Comparison of ENCODE assay signal across 19 cellular contexts in the genomic region with DNA sequence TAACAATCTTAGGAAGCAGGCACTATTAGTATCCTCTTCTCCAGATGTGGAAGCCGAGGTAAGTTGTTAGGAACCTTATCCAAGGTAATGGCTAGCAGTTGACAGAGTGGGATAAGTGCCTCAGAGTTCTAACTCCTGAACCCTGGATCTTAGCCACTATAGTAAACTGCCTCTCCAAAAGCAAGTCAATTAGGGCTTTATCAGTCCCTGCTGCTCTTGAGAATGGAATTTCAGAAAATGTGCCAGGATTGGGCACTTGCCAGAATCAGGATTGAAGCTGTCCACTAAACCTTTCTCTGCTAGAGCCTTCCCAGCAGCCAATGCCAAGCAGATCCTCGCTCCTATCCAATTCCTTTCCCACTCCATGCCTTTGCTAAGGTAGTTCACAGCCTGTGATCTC.
"Had no signal": no experiment of that assay in that cellular context is flagged by ENCODE, and none has a peak within 500 bp of the region (broad histone marks: within the 10 kb centered on the region; RNA-seq: fewer than 3 reads in every experiment).

No MANE protein-coding gene starts in this region.

- H3K4me3 ChIP-seq: ovary, prostate gland, tibial artery had no signal

- H3K9me3 ChIP-seq: neutrophil, ovary, prostate gland, tibial artery had no signal

- H3K4me3 Mint-ChIP-seq: activated CD4-positive, alpha-beta memory T cell treated with anti-CD3 and anti-CD28 coated beads for 36 hours; activated naive CD4-positive, alpha-beta T cell treated with anti-CD3 and anti-CD28 coated beads, Interleukin-2, amount 10 ng/mL, durations not matched to agents 7 days and 5 days; brain; memory B cell; nephron had no signal

- H3K27me3 ChIP-seq: neutrophil, ovary, tibial artery had no signal

- H3K9me3 Mint-ChIP-seq: nephron had no signal

- ATAC-seq: left lobe of liver; stimulated activated naive CD8-positive, alpha-beta T cell treated with anti-CD3 and anti-CD28 coated beads, Interleukin-15, Interleukin-2, amounts not matched to agents 100 U/mL and 50 U/mL, for 24 hours had no signal

- H3K4me1 Mint-ChIP-seq: activated naive CD4-positive, alpha-beta T cell treated with anti-CD3 and anti-CD28 coated beads, Interleukin-2, amount 10 ng/mL, durations not matched to agents 7 days and 5 days; memory B cell; nephron had no signal

- H3K27me3 Mint-ChIP-seq: activated CD4-positive, alpha-beta memory T cell treated with anti-CD3 and anti-CD28 coated beads for 36 hours; activated naive CD4-positive, alpha-beta T cell treated with anti-CD3 and anti-CD28 coated beads, Interleukin-2, amount 10 ng/mL, durations not matched to agents 7 days and 5 days; brain; memory B cell had no signal

- H3K4me1 ChIP-seq: prostate gland, tibial artery had no signal

- H3K36me3 Mint-ChIP-seq: activated CD4-positive, alpha-beta memory T cell treated with anti-CD3 and anti-CD28 coated beads for 36 hours; activated naive CD4-positive, alpha-beta T cell treated with anti-CD3 and anti-CD28 coated beads, Interleukin-2, amount 10 ng/mL, durations not matched to agents 7 days and 5 days; brain; memory B cell had no signal

- DNase-seq: activated CD4-positive, alpha-beta memory T cell treated with anti-CD3 and anti-CD28 coated beads for 36 hours; activated CD4-positive, alpha-beta T cell treated with anti-CD3 and anti-CD28 coated beads for 48 hours; activated effector memory CD4-positive, alpha-beta T cell treated with anti-CD3 and anti-CD28 coated beads, Interleukin-2, amount 50 U/mL, for 16 hours; activated naive CD4-positive, alpha-beta T cell treated with anti-CD3 and anti-CD28 coated beads, Interleukin-2, amount 10 ng/mL, durations not matched to agents 7 days and 5 days; amygdala; central memory CD4-positive, alpha-beta T cell; effector memory CD4-positive, alpha-beta T cell; kidney; ovary; stimulated activated CD4-positive, alpha-beta T cell treated with anti-CD3 and anti-CD28 coated beads, Interleukin-12 subunit alpha, Interleukin-12 subunit beta, amount 100 ng/mL, for 4 hours; stimulated activated CD4-positive, alpha-beta T cell treated with anti-CD3 and anti-CD28 coated beads, Interleukin-4, amount 100 ng/mL, for 4 hours; stimulated activated naive CD8-positive, alpha-beta T cell treated with anti-CD3 and anti-CD28 coated beads, Interleukin-15, Interleukin-2, amounts not matched to agents 100 U/mL and 50 U/mL, for 24 hours; tibial artery had no signal

- H3K36me3 ChIP-seq: neutrophil, ovary, prostate gland, tibial artery had no signal

- H3K27ac Mint-ChIP-seq: activated CD4-positive, alpha-beta memory T cell treated with anti-CD3 and anti-CD28 coated beads for 36 hours; activated naive CD4-positive, alpha-beta T cell treated with anti-CD3 and anti-CD28 coated beads, Interleukin-2, amount 10 ng/mL, durations not matched to agents 7 days and 5 days; brain; memory B cell; nephron had no signal

- H3K27ac ChIP-seq: neutrophil, ovary, prostate gland, tibial artery had no signal
